7 cellular contexts compared by ENCODE assay signal in the genomic region with DNA sequence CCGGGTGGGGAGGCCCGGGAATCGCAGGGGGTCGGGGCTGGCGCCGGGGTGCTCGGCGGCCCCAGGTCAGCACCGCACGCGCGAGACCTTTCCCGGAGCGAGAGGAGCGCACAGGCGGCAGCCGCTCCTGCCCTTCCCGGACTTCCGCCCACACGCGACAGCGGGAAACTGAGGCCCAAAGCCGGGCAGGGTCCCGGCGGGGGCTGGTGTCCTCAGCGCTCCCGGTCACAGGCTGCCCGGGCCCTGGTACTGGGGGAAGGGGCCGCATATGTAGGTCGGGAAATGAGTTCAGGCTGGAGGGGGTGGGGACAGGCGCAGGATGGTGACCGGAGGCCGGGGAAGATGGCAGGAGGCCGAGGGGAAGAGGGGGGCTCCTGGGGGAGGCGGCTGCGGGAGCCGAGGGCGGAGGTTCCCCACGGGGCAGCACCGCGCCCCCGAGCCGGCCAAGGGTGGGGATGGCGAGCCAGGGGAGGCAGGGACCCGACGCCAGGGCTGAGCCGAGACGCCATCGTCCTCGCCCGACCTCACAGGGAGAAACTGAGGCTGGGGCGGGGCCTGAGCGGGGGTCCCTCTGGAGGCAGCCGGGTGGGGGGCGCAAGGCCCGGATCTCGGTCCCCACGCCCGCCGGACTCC. TPM values are rescaled to one million over a fixed set of nuclear protein-coding genes. Genes with fewer than 3 reads are reported as not detected.
A peak's percentile ranks its signal among the peaks of the same experiment; 100 is the strongest.
DNase-seq lines count a peak whose midpoint lies in the region; TF ChIP-seq lines count a peak whose summit lies in the region.
"Had no signal": no experiment of that assay in that cellular context is flagged by ENCODE, and none has a peak within 500 bp of the region (broad histone marks: within the 10 kb centered on the region; RNA-seq: fewer than 3 reads in every experiment).

No MANE protein-coding gene starts in this region.

- WGBS in testis, 2 donors = 1% methylated on average over 56 of the region's 60 CpGs; no CpG with 5 or more reads in 1 of the 2 donors

- intact Hi-C loops in testis (cut with DNase I; ENCODE audit: low total_unique reads) = no loop called here

- H3K9me3 Mint-ChIP-seq in T-helper 1 cell treated with Interleukin-12 subunit alpha and Interleukin-12 subunit beta and Interleukin-4 antibody, amounts not matched to agents 30 μg/mL and 1 μg/mL, for 36 hours = no peaks in the 10 kb centered on the region

- H3K4me1 ChIP-seq in testis = peaks cover 47% of the 10 kb centered on the region

- peak overlapping the region; percentile 40 for H3K4me3 Mint-ChIP-seq in T-helper 1 cell treated with Interleukin-12 subunit alpha and Interleukin-12 subunit beta and Interleukin-4 antibody, amounts not matched to agents 30 μg/mL and 1 μg/mL, for 36 hours

- TF ChIP-seq CTCF in fibroblast of the aortic adventitia (IDR thresholded peaks at IDR 0.05; ENCODE audit: insufficient read depth, low read length) = no peak
- no peak for TF ChIP-seq CTCF in testis (IDR thresholded peaks at IDR 0.05)

- no peak for DNase-seq in T-helper 1 cell
- DNase-seq in fibroblast of the aortic adventitia (ENCODE audit: low read depth) = no peak
- no peak for DNase-seq in testis
- DNase-seq in ecto neural progenitor cell (ENCODE audit: low spot score) = no peak
- no peak for DNase-seq in cerebellum (ENCODE audit: low spot score)
- DNase-seq: activated CD4-positive, CD25-positive, alpha-beta regulatory T cell had no signal

- H3K27me3 ChIP-seq in testis = no peaks in the 10 kb centered on the region

- H3K36me3 Mint-ChIP-seq in T-helper 1 cell treated with Interleukin-12 subunit alpha and Interleukin-12 subunit beta and Interleukin-4 antibody, amounts not matched to agents 30 μg/mL and 1 μg/mL, for 36 hours (ENCODE audit: low read depth) = no peaks in the 10 kb centered on the region

- H3K27ac ChIP-seq in testis = no peak overlapping the region

- peaks cover 21% of the 10 kb centered on the region for H3K27me3 Mint-ChIP-seq in T-helper 1 cell treated with Interleukin-12 subunit alpha and Interleukin-12 subunit beta and Interleukin-4 antibody, amounts not matched to agents 30 μg/mL and 1 μg/mL, for 36 hours (ENCODE audit: low read depth)

- H3K9me3 ChIP-seq in testis = no peaks in the 10 kb centered on the region

- TF ChIP-seq POLR2A in testis (IDR thresholded peaks at IDR 0.05) = no peak

- no peak overlapping the region for H3K27ac Mint-ChIP-seq in T-helper 1 cell treated with Interleukin-12 subunit alpha and Interleukin-12 subunit beta and Interleukin-4 antibody, amounts not matched to agents 30 μg/mL and 1 μg/mL, for 36 hours

- H3K4me1 Mint-ChIP-seq in T-helper 1 cell treated with Interleukin-12 subunit alpha and Interleukin-12 subunit beta and Interleukin-4 antibody, amounts not matched to agents 30 μg/mL and 1 μg/mL, for 36 hours (ENCODE audit: low read depth) = peaks cover 17% of the 10 kb centered on the region

- H3K36me3 ChIP-seq in testis (ENCODE audit: low read depth, missing control alignments) = no peaks in the 10 kb centered on the region

- H3K4me3 ChIP-seq in fibroblast of the aortic adventitia (ENCODE audit: low read depth, low read length) = peak overlapping the region; percentile 76
- peak overlapping the region; percentile 38 to 39 for H3K4me3 ChIP-seq in testis

RNA-seq across cellular contexts. Expression of gene CBARP, which starts 0.7 kb away (rescaled TPM):
- total RNA-seq in fibroblast of the aortic adventitia (ENCODE audit: low replicate concordance) (2.3 and 3.1 TPM in 2 replicates), testis (1 to 10 TPM; 5.2 to 6.6 TPM), cerebellum (5.6 TPM)
- 1.5 TPM for polyA plus RNA-seq in testis (ENCODE audit: insufficient read depth, low read depth, low replicate concordance)

RNA-seq across cellular contexts. Expression of gene ATP5F1D, which starts 4.4 kb away (rescaled TPM):
- total RNA-seq in fibroblast of the aortic adventitia (ENCODE audit: low replicate concordance) (15.7 and 55.6 TPM in 2 replicates), testis (100 to 1,000 TPM; 104 to 166 TPM), cerebellum (10.9 TPM)
- polyA plus RNA-seq in testis (ENCODE audit: insufficient read depth, low read depth, low replicate concordance) = 94.5 TPM

RNA-seq across cellular contexts. Expression of gene MIDN, which starts 11.2 kb away (rescaled TPM):
- total RNA-seq in fibroblast of the aortic adventitia (ENCODE audit: low replicate concordance) (23.2 and 32.5 TPM in 2 replicates), testis (10 to 100 TPM; 38.2 to 42.4 TPM), cerebellum (13.6 TPM)
- polyA plus RNA-seq in testis (ENCODE audit: insufficient read depth, low read depth, low replicate concordance) = 30.3 TPM

RNA-seq across cellular contexts. Expression of gene STK11, which starts 31.6 kb away (rescaled TPM):
- 54.1 and 84.1 TPM in 2 replicates for total RNA-seq in fibroblast of the aortic adventitia (ENCODE audit: low replicate concordance)
- 100 to 1,000 TPM; 194 to 209 TPM for total RNA-seq in testis
- 197 TPM for polyA plus RNA-seq in testis (ENCODE audit: insufficient read depth, low read depth, low replicate concordance)
- 27.0 TPM for total RNA-seq in cerebellum

RNA-seq across cellular contexts. Expression of gene CIRBP, which starts 32.0 kb away (rescaled TPM):
- total RNA-seq in fibroblast of the aortic adventitia (ENCODE audit: low replicate concordance) (245 and 776 TPM in 2 replicates), testis (100 to 1,000 TPM; 621 to 661 TPM), cerebellum (328 TPM)
- 483 TPM for polyA plus RNA-seq in testis (ENCODE audit: insufficient read depth, low read depth, low replicate concordance)
